ENCODE assay signal across 17 cellular contexts in the genomic region with DNA sequence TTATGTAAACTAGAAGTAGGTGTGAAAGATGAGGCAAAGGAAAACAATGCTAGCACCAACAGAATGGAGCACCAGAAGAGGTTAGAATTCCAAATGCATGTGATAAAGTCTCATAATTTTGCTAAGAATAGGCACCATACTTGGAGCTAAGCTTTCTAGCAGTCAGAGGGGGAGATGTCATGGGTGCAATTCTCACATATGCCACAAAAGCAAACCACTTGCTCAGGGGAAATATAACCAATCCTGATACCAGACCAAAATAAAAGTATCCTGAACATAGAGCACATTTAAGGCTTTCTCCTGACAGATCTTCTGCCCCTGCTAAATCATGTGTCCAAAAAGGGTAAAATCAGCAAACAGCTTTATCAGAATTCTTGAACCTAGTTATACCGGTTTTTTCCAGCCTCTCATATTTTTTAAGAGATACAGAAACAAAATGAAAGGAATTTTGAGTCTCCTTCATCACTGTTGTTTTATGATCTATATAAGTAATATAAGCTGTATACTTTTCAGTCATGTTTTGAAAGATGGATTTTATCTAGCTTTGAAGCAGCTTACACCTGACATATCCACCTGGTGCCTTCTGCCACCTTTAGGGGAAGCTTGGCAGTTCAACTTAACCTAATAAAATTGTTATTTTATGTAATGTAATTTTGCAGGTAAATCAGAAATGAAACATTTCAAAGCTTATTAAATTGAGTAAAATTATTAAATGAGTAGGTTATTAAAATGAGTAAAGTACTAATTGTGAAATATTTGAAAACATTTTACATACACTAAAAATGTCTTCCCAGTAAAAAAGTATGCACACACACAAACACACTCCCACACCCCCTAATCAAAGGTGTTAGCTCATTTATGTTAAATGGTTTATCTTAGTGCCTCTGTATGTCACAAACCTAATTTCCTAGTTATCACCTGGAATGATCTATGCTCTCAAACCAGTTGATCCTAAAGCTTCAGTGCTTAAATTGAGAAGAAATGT. TPM values are rescaled to one million over a fixed set of nuclear protein-coding genes. Genes with fewer than 3 reads are reported as not detected.
A peak's percentile ranks its signal among the peaks of the same experiment; 100 is the strongest.
DNase-seq lines count a peak whose midpoint lies in the region; TF ChIP-seq lines count a peak whose summit lies in the region.
"Had no signal": no experiment of that assay in that cellular context is flagged by ENCODE, and none has a peak within 500 bp of the region (broad histone marks: within the 10 kb centered on the region; RNA-seq: fewer than 3 reads in every experiment).

No MANE protein-coding gene starts in this region.

- no peaks in the 10 kb centered on the region for H3K36me3 Mint-ChIP-seq in activated CD4-positive, alpha-beta T cell treated with anti-CD3 and anti-CD28 coated beads, Interleukin-2, amount 10 ng/mL, durations not matched to agents 24 days and 14 days (ENCODE audit: low read depth)
- H3K36me3 Mint-ChIP-seq: CD14-positive monocyte had no signal

- peaks cover 35% of the 10 kb centered on the region for H3K27me3 Mint-ChIP-seq in activated CD4-positive, alpha-beta T cell treated with anti-CD3 and anti-CD28 coated beads, Interleukin-2, amount 10 ng/mL, durations not matched to agents 24 days and 14 days

- H2AFZ ChIP-seq in PC-9: no peak overlapping the region

- no TSS peak for BruUV-seq in PC-9 (replicated peaks; lab: Mats Ljungman, UMichigan)

- intact Hi-C loops in PC-9 (cut with micrococcal nuclease; ENCODE audit: unreplicated experiment) (loop anchor here (1.0 kb wide), 1 partner anchor 240 kb away; no protein-coding TSS in a partner anchor), esophagus squamous epithelium (cut with DNase I) (no loop called here)
- intact Hi-C loops in activated CD4-positive, alpha-beta T cell treated with anti-CD3 and anti-CD28 coated beads, Interleukin-2, amount 10 ng/mL, durations not matched to agents 24 days and 14 days (cut with micrococcal nuclease): no loop called here

- no peak for DNase-seq in BJ (ENCODE audit: low read depth)
- peak; percentile 42 for DNase-seq in H7
- peak in 1 of 2 experiments; percentile 44 for DNase-seq in PC-9
- no peak for DNase-seq in esophagus squamous epithelium (lab: John Stamatoyannopoulos, UW)
- no peak for DNase-seq in NCI-H1092 treated with DMSO at 0.1 percent for 48 hours (lab: John Stamatoyannopoulos, UW)
- no peak for DNase-seq in inferior parietal cortex (ENCODE audit: extremely low spot score)
- DNase-seq in hippocampal formation (lab: John Stamatoyannopoulos, UW): no peak
- DNase-seq in activated CD4-positive, alpha-beta T cell treated with anti-CD3 and anti-CD28 coated beads, Interleukin-2, amount 10 ng/mL, durations not matched to agents 24 days and 14 days: no peak
- DNase-seq: activated CD4-positive, alpha-beta memory T cell treated with anti-CD3 and anti-CD28 coated beads, Interleukin-2, amount 10 ng/mL, durations not matched to agents 7 days and 5 days; activated naive CD4-positive, alpha-beta T cell treated with anti-CD3 and anti-CD28 coated beads, Interleukin-2, amount 50 U/mL, for 16 hours; IMR-90; NCI-H446 treated with DMSO at 0.1 percent for 48 hours had no signal

- 0 out of 2 replicates have a peak, but pooled peaks have one; percentile 6 for TF ChIP-seq CTCF in BJ (IDR thresholded peaks at IDR 0.05; ENCODE audit: insufficient read depth, low read depth, low read length)
- TF ChIP-seq CTCF in PC-9 (conservative IDR thresholded peaks at IDR 0.05): peak; percentile 81
- TF ChIP-seq CTCF in esophagus squamous epithelium (IDR thresholded peaks at IDR 0.05): peak in 5 of 6 experiments; percentile 28 to 68 (median 45)

- TF ChIP-seq POLR2A in esophagus squamous epithelium (IDR thresholded peaks at IDR 0.05): no peak

- H3K4me2 ChIP-seq in PC-9: no peak overlapping the region

- H3K4me1 Mint-ChIP-seq in activated CD4-positive, alpha-beta T cell treated with anti-CD3 and anti-CD28 coated beads, Interleukin-2, amount 10 ng/mL, durations not matched to agents 24 days and 14 days: no peaks in the 10 kb centered on the region
- H3K4me1 Mint-ChIP-seq: activated CD4-positive, alpha-beta memory T cell treated with anti-CD3 and anti-CD28 coated beads, Interleukin-2, amount 10 ng/mL, durations not matched to agents 7 days and 5 days had no signal

- H3K4me1 ChIP-seq in PC-9 (replicated peaks; ENCODE audit: insufficient read depth) (peaks cover 9% of the 10 kb centered on the region), esophagus squamous epithelium (peaks cover 0 to 11% (median 0%) of the 10 kb centered on the region in 3 donors)

- POLR2A ChIA-PET in BJ (lab: Charles Lee): no interaction called here
- POLR2A ChIA-PET in PC-9 (lab: Charles Lee; ENCODE audit: unreplicated experiment): interaction anchor here (0.6 kb wide), 1 partner anchor 59 kb away, joined by 4 read pairs; no protein-coding TSS in a partner anchor

- H3K27ac ChIP-seq in PC-9 (no peak overlapping the region), esophagus squamous epithelium (no peak overlapping the region)
- H3K27ac ChIP-seq: coronary artery had no signal

- H3K9me2 ChIP-seq in PC-9 (ENCODE audit: insufficient read depth): no peaks in the 10 kb centered on the region

- H3K36me3 ChIP-seq in BJ (ENCODE audit: control insufficient read depth, insufficient read depth, low read length): no peaks in the 10 kb centered on the region
- no peaks in the 10 kb centered on the region for H3K36me3 ChIP-seq in H7 (replicated peaks; ENCODE audit: control insufficient read depth, insufficient read depth, low read length)
- H3K36me3 ChIP-seq in PC-9 (ENCODE audit: low read depth): no peaks in the 10 kb centered on the region
- no peaks in the 10 kb centered on the region for H3K36me3 ChIP-seq in esophagus squamous epithelium

- no peak overlapping the region for H3K27ac Mint-ChIP-seq in activated CD4-positive, alpha-beta T cell treated with anti-CD3 and anti-CD28 coated beads, Interleukin-2, amount 10 ng/mL, durations not matched to agents 24 days and 14 days
- H3K27ac Mint-ChIP-seq: activated CD4-positive, alpha-beta memory T cell treated with anti-CD3 and anti-CD28 coated beads, Interleukin-2, amount 10 ng/mL, durations not matched to agents 7 days and 5 days; CD14-positive monocyte; T-helper 1 cell treated with Interleukin-12 subunit alpha and Interleukin-12 subunit beta and Interleukin-4 antibody, amounts not matched to agents 30 μg/mL and 1 μg/mL, for 36 hours had no signal

- no peak overlapping the region for H3K4me3 Mint-ChIP-seq in activated CD4-positive, alpha-beta T cell treated with anti-CD3 and anti-CD28 coated beads, Interleukin-2, amount 10 ng/mL, durations not matched to agents 24 days and 14 days
- H3K4me3 Mint-ChIP-seq: activated CD4-positive, alpha-beta memory T cell treated with anti-CD3 and anti-CD28 coated beads, Interleukin-2, amount 10 ng/mL, durations not matched to agents 7 days and 5 days; T-helper 1 cell treated with Interleukin-12 subunit alpha and Interleukin-12 subunit beta and Interleukin-4 antibody, amounts not matched to agents 30 μg/mL and 1 μg/mL, for 36 hours had no signal

- H3K9me3 ChIP-seq in PC-9 (ENCODE audit: insufficient read depth, low read depth) (no peaks in the 10 kb centered on the region), esophagus squamous epithelium (no peaks in the 10 kb centered on the region)

- H4K20me1 ChIP-seq in PC-9 (ENCODE audit: insufficient read depth): no peaks in the 10 kb centered on the region

- peaks cover 4% of the 10 kb centered on the region for H3F3A ChIP-seq in PC-9 (ENCODE audit: insufficient read depth, low read depth)

- H3K4me3 ChIP-seq in BJ (ENCODE audit: low read depth, low read length): no peak overlapping the region
- no peak overlapping the region for H3K4me3 ChIP-seq in H7 (ENCODE audit: insufficient read depth, low read depth, low read length)
- H3K4me3 ChIP-seq in PC-9: no peak overlapping the region
- no peak overlapping the region for H3K4me3 ChIP-seq in esophagus squamous epithelium
- H3K4me3 ChIP-seq: coronary artery had no signal

- H3K9me3 Mint-ChIP-seq in activated CD4-positive, alpha-beta T cell treated with anti-CD3 and anti-CD28 coated beads, Interleukin-2, amount 10 ng/mL, durations not matched to agents 24 days and 14 days: no peaks in the 10 kb centered on the region
- H3K9me3 Mint-ChIP-seq: activated CD4-positive, alpha-beta memory T cell treated with anti-CD3 and anti-CD28 coated beads, Interleukin-2, amount 10 ng/mL, durations not matched to agents 7 days and 5 days; T-helper 1 cell treated with Interleukin-12 subunit alpha and Interleukin-12 subunit beta and Interleukin-4 antibody, amounts not matched to agents 30 μg/mL and 1 μg/mL, for 36 hours had no signal

- CTCF ChIA-PET in BJ (lab: Yijun Ruan, JAX) (interaction anchor here (0.9 to 3.8 kb wide), 5 partner anchors 14 to 263 kb away, joined by 3 to 22 read pairs (median 4); no protein-coding TSS in a partner anchor), PC-9 (lab: Charles Lee) (interaction anchor here (0.5 to 1.9 kb wide), 10 partner anchors 11 to 730 kb away, joined by 3 to 19 read pairs (median 3); no protein-coding TSS in a partner anchor)

- H3K79me2 ChIP-seq in PC-9 (ENCODE audit: low read depth): no peaks in the 10 kb centered on the region

- 38 to 48% methylated on average over 1 of the region's 1 CpG for WGBS in esophagus squamous epithelium, 2 donors

- H3K27me3 ChIP-seq in BJ (ENCODE audit: control insufficient read depth, insufficient read depth, low read length) (0 out of 2 replicates have a peak, but pooled peaks cover 2% of the 10 kb centered on the region), H7 (ENCODE audit: control insufficient read depth, insufficient read depth, low read length) (0 out of 2 replicates have a peak, but pooled peaks cover 2% of the 10 kb centered on the region), PC-9 (ENCODE audit: insufficient read depth, low read depth) (peaks cover 4% of the 10 kb centered on the region; the same call in 1 of the 2 replicates), esophagus squamous epithelium (peaks cover 0 to 50% (median 1%) of the 10 kb centered on the region in 4 donors)

RNA-seq across cellular contexts. Expression of a gene that starts 2.8 kb away (rescaled TPM):
- polyA plus RNA-seq in BJ (2011; rRNA removed): not detected in 2 replicates
- not detected in 2 replicates for polyA minus RNA-seq in BJ (2011; rRNA and poly(A)+ RNA removed)
- not detected in 2 replicates for total RNA-seq in H7 (2014; rRNA removed; shearing (Covaris generic))
- total RNA-seq in PC-9 (2021) (not detected in 2 replicates), esophagus squamous epithelium (not detected)
- not detected in 2 replicates for total RNA-seq in activated CD4-positive, alpha-beta T cell treated with anti-CD3 and anti-CD28 coated beads, Interleukin-2, amount 10 ng/mL, durations not matched to agents 24 days and 14 days
- total RNA-seq: activated CD4-positive, alpha-beta memory T cell treated with anti-CD3 and anti-CD28 coated beads, Interleukin-2, amount 10 ng/mL, durations not matched to agents 7 days and 5 days; fibroblast of villous mesenchyme; H4; IMR-90 had no signal
- polyA plus RNA-seq: CD14-positive monocyte, IMR-90 had no signal

RNA-seq across cellular contexts. Expression of a gene that starts 18.7 kb away (rescaled TPM):
- 30.5 and 39.0 TPM in 2 replicates for polyA plus RNA-seq in BJ (2011; rRNA removed)
- 23.0 and 23.1 TPM in 2 replicates for polyA minus RNA-seq in BJ (2011; rRNA and poly(A)+ RNA removed)
- 48.2 and 53.2 TPM in 2 replicates for total RNA-seq in H7 (2014; rRNA removed; shearing (Covaris generic))
- total RNA-seq in PC-9 (2021) (26.1 and 38.4 TPM in 2 replicates), esophagus squamous epithelium (10 to 100 TPM; 24.4 to 42.7 (median 28.3) TPM)
- total RNA-seq in activated CD4-positive, alpha-beta T cell treated with anti-CD3 and anti-CD28 coated beads, Interleukin-2, amount 10 ng/mL, durations not matched to agents 24 days and 14 days: 58.2 and 63.4 TPM in 2 replicates

RNA-seq across cellular contexts. Expression of a gene that starts 58.8 kb away (rescaled TPM):
- 3.2 and 5.2 TPM in 2 replicates for polyA plus RNA-seq in BJ (2011; rRNA removed)
- polyA minus RNA-seq in BJ (2011; rRNA and poly(A)+ RNA removed): 1.5 and 2.2 TPM in 2 replicates
- total RNA-seq in H7 (2014; rRNA removed; shearing (Covaris generic)): 75.6 and 91.7 TPM in 2 replicates
- total RNA-seq in PC-9 (2021): 19.3 and 25.6 TPM in 2 replicates
- total RNA-seq in esophagus squamous epithelium: 10 to 100 TPM in 3 of 4 donors, 1 to 10 TPM in 1; 9.1 to 21.0 (median 13.3) TPM
- 100 and 103 TPM in 2 replicates for total RNA-seq in activated CD4-positive, alpha-beta T cell treated with anti-CD3 and anti-CD28 coated beads, Interleukin-2, amount 10 ng/mL, durations not matched to agents 24 days and 14 days

Comparison
In these comparisons a context has a peak if more than half of its experiments do, and no peak if none do; other contexts are left out.
1. CTCF ChIP-seq: peak in every context shown above with its lines; median percentile 81 in PC-9; 45 in esophagus squamous epithelium; 6 in BJ.